Comparison of ENCODE assay signal across 16 cellular contexts in genomic region chr22:39209756-39210155, GRCh38. TPM values are rescaled to one million over a fixed set of nuclear protein-coding genes. Genes with fewer than 3 reads are reported as not detected.
DNase-seq lines count a peak whose midpoint lies in the region; ATAC-seq and TF ChIP-seq lines count a peak whose summit lies in the region.
"Had no signal": no experiment of that assay in that cellular context is flagged by ENCODE, and none has a peak within 500 bp of the region (broad histone marks: within the 10 kb centered on the region; RNA-seq: fewer than 3 reads in every experiment).

No MANE protein-coding gene starts in this region.

- intact Hi-C loops in sciatic nerve (cut with DNase I), result no loop called here

- H3K9me3 ChIP-seq in RWPE2 (ENCODE audit: severe bottlenecking), result no peaks in the 10 kb centered on the region
- H3K9me3 ChIP-seq: right lobe of liver had no signal

- peak overlapping the region; percentile 7 for H3K27ac ChIP-seq in RWPE2 (ENCODE audit: poor library complexity, severe bottlenecking)
- H3K27ac ChIP-seq: right lobe of liver had no signal

- H3K36me3 ChIP-seq in RWPE2 (ENCODE audit: low read depth), result no peaks in the 10 kb centered on the region
- H3K36me3 ChIP-seq: right lobe of liver had no signal

- ATAC-seq in RWPE2 (ENCODE audit: low read depth), result no peak
- no peak for ATAC-seq in sciatic nerve
- ATAC-seq in HG02610 (IDR thresholded peaks at IDR 0.05; ENCODE audit: unreplicated experiment), result no peak
- ATAC-seq: T-cell, WTC11 had no signal

- POLR2A ChIA-PET in HEK293T (lab: Yijun Ruan, JAX), result interaction anchor here (3.8 kb wide), 1 partner anchor 109 kb away, joined by 17 read pairs; the partner anchor contains the start of gene RPL3

- CTCF ChIA-PET in HEK293T (lab: Yijun Ruan, JAX), result no interaction called here

- peaks cover 49% of the 10 kb centered on the region for H3K4me1 ChIP-seq in RWPE2 (ENCODE audit: insufficient read depth, poor library complexity, severe bottlenecking)
- H3K4me1 ChIP-seq: right lobe of liver had no signal

- peak; percentile 17 for DNase-seq in NCI-H345 (lab: John Stamatoyannopoulos, UW)
- no peak for DNase-seq in NCI-H345 treated with DMSO at 0.1 percent for 48 hours (lab: John Stamatoyannopoulos, UW; ENCODE audit: unreplicated experiment)
- peak; percentile 42 for DNase-seq in NCI-H146 treated with DMSO at 0.1 percent for 48 hours (lab: John Stamatoyannopoulos, UW; ENCODE audit: unreplicated experiment)
- peak; percentile 27 for DNase-seq in RWPE2 (ENCODE audit: low spot score)
- DNase-seq in sciatic nerve (ENCODE audit: low spot score), result peak; percentile 46
- no peak for DNase-seq in hepatic stellate cell (ENCODE audit: low spot score)
- no peak for DNase-seq in HEK293T (ENCODE audit: extremely low spot score)
- DNase-seq: 8988T; dermis blood vessel endothelial cell; GOT3; nucleus accumbens; right lobe of liver; stimulated activated CD8-positive, alpha-beta memory T cell treated with anti-CD3 and anti-CD28 coated beads, Interleukin-4, amount 100 ng/mL, for 48 hours; T-cell had no signal

- no peak overlapping the region for H3K4me3 ChIP-seq in RWPE2 (ENCODE audit: severe bottlenecking)
- H3K4me3 ChIP-seq: right lobe of liver had no signal

- H3K27me3 ChIP-seq in RWPE2 (ENCODE audit: insufficient read depth, poor library complexity, severe bottlenecking), result no peaks in the 10 kb centered on the region
- H3K27me3 ChIP-seq: right lobe of liver had no signal

- no peak for TF ChIP-seq CTCF in RWPE2 (IDR thresholded peaks at IDR 0.05; ENCODE audit: poor library complexity, severe bottlenecking)

TF ChIP-seq in HEK293T, 16 proteins besides CTCF, POLR2A, EP300 and RAD21:
- TF ChIP-seq TARDBP (IDR thresholded peaks at IDR 0.05) (no peak), FOXM1 (IDR thresholded peaks at IDR 0.05; ENCODE audit: borderline replicate concordance) (no peak), ARNT (IDR thresholded peaks at IDR 0.05) (no peak), ZNF384 (IDR thresholded peaks at IDR 0.05) (no peak), CTBP1 (IDR thresholded peaks at IDR 0.05; ENCODE audit: borderline replicate concordance) (no peak), NFRKB (IDR thresholded peaks at IDR 0.05) (no peak), PKNOX1 (IDR thresholded peaks at IDR 0.05) (no peak), SP1 (IDR thresholded peaks at IDR 0.05) (no peak), HDGF (IDR thresholded peaks at IDR 0.05; ENCODE audit: borderline replicate concordance) (no peak)
TF ChIP-seq in HEK293T: peak in this region for 0.

RNA-seq across cellular contexts. Expression of gene PDGFB, which starts 35.0 kb away (rescaled TPM):
- total RNA-seq in sciatic nerve, result 24.2 TPM

RNA-seq across cellular contexts. Expression of gene CBX7, which starts 57.3 kb away (rescaled TPM):
- 115 TPM for total RNA-seq in sciatic nerve

Comparison
In these comparisons a context has a peak if more than half of its experiments do, and no peak if none do; other contexts are left out.
1. DNase-seq: peak in NCI-H345 (single experiment), NCI-H146 treated with DMSO at 0.1 percent for 48 hours (single experiment), RWPE2 (single experiment) and sciatic nerve (single experiment); none in NCI-H345 treated with DMSO at 0.1 percent for 48 hours (single experiment), hepatic stellate cell (single experiment) and HEK293T (single experiment).